Comparison of ENCODE assay signal across 7 cellular contexts in the genomic region with DNA sequence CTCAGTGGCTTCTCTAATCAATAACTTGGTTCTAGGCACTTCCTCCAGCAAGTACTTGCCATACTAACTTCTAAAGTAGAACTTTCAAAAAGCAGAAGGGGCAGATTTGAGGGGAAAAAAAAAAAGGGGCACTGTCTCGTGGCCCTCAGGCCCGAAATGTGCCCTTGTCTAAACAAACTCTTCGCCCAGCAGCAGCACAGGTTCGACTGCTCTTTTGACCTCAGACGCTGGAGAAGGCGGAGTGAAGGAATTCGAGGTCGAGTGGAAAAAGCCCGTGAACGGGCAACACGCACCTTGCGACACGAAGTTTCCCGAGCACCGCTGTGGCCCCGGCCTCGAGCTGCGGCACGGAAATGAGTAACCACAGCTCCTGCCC. TPM values are rescaled to one million over a fixed set of nuclear protein-coding genes. Genes with fewer than 3 reads are reported as not detected.
DNase-seq lines count a peak whose midpoint lies in the region; ATAC-seq, FAIRE-seq and TF ChIP-seq lines count a peak whose summit lies in the region.

No MANE protein-coding gene starts in this region.

- ATAC-seq in GM19324 (IDR thresholded peaks at IDR 0.05; ENCODE audit: low FRiP score, unreplicated experiment) = peak; percentile 16
- ATAC-seq in activated T-helper 17 cell treated with anti-CD3 and anti-CD28 coated beads, Interleukin-2, amount 50 U/mL, for 72 hours (replicated peaks) = peak; percentile 18

- TF ChIP-seq CTCF in kidney (IDR thresholded peaks at IDR 0.05; ENCODE audit: borderline replicate concordance, extremely low read depth, insufficient read depth) (no peak), stomach (IDR thresholded peaks at IDR 0.05) (no peak)

- intact Hi-C loops in kidney (cut with DNase I) (no loop called here), stomach (cut with DNase I; ENCODE audit: low total_unique reads) (no loop called here)

- peaks cover 9% of the 10 kb centered on the region for H3K4me1 Mint-ChIP-seq in activated T-helper 17 cell treated with anti-CD3 and anti-CD28 coated beads, Interleukin-2, amount 50 U/mL, for 72 hours

- H3K4me3 ChIP-seq in kidney (ENCODE audit: low read length in 2 of 2) (peak overlapping the region; percentile 87 to 89), stomach (peak overlapping the region; percentile 82 to 97 (median 90))

- WGBS in stomach, 5 donors = 0 to 4% (median 1%) methylated on average over 19 of the region's 19 CpGs

- peak overlapping the region; percentile 91 to 92 for H3K27ac ChIP-seq in kidney (ENCODE audit: low read depth in 2 of 2, low read length in 2 of 2)
- H3K27ac ChIP-seq in stomach = peak overlapping the region; percentile 92 to 96 (median 93)

- TF ChIP-seq EP300 in stomach (IDR thresholded peaks at IDR 0.05) = no peak

- H3K9me3 ChIP-seq in kidney (ENCODE audit: control insufficient read depth in 1 of 2, low read length in 2 of 2) (no peaks in the 10 kb centered on the region), stomach (no peaks in the 10 kb centered on the region)

- H3K36me3 ChIP-seq in kidney (ENCODE audit: control insufficient read depth in 1 of 2, insufficient read depth in 2 of 2, low read length in 2 of 2) (peaks cover 2 to 24% of the 10 kb centered on the region in 2 donors), stomach (peaks cover 18 to 32% (median 25%) of the 10 kb centered on the region in 4 donors)

- TF ChIP-seq POLR2A in stomach (IDR thresholded peaks at IDR 0.05) = no peak

- peaks cover 59% of the 10 kb centered on the region for H3K36me3 Mint-ChIP-seq in activated T-helper 17 cell treated with anti-CD3 and anti-CD28 coated beads, Interleukin-2, amount 50 U/mL, for 72 hours (ENCODE audit: low read depth)

- peak overlapping the region; percentile 73 to 83 for H3K9ac ChIP-seq in kidney (ENCODE audit: low read length in 2 of 2)

- H3K27me3 ChIP-seq in stomach = no peaks in the 10 kb centered on the region

- H3K9me3 Mint-ChIP-seq in activated T-helper 17 cell treated with anti-CD3 and anti-CD28 coated beads, Interleukin-2, amount 50 U/mL, for 72 hours = no peaks in the 10 kb centered on the region

- no peaks in the 10 kb centered on the region for H3K27me3 Mint-ChIP-seq in activated T-helper 17 cell treated with anti-CD3 and anti-CD28 coated beads, Interleukin-2, amount 50 U/mL, for 72 hours

- H3K4me3 Mint-ChIP-seq in activated T-helper 17 cell treated with anti-CD3 and anti-CD28 coated beads, Interleukin-2, amount 50 U/mL, for 72 hours = peak overlapping the region; percentile 97

- no peak for FAIRE-seq in kidney (lab: Jason Lieb, UNC)

- H3K27ac Mint-ChIP-seq in activated T-helper 17 cell treated with anti-CD3 and anti-CD28 coated beads, Interleukin-2, amount 50 U/mL, for 72 hours = peak overlapping the region; percentile 94

- DNase-seq in HK-2 (ENCODE audit: unreplicated experiment) = peak; percentile 60
- DNase-seq in kidney = no peak
- DNase-seq in stomach = peak; percentile 51
- no peak for DNase-seq in SW480 (ENCODE audit: low spot score)
- no peak for DNase-seq in NCI-H2196 treated with DMSO at 0.1 percent for 48 hours (lab: John Stamatoyannopoulos, UW; ENCODE audit: unreplicated experiment)

- peaks cover 10 to 21% of the 10 kb centered on the region in 2 donors for H3K4me1 ChIP-seq in kidney (ENCODE audit: control insufficient read depth in 1 of 2, insufficient read depth in 1 of 2, low read depth in 1 of 2, low read length in 2 of 2)
- H3K4me1 ChIP-seq in stomach = peaks cover 23 to 67% (median 44%) of the 10 kb centered on the region in 4 donors

RNA-seq across cellular contexts. Expression of a gene that starts 0.7 kb away (rescaled TPM):
- total RNA-seq in activated T-helper 17 cell treated with anti-CD3 and anti-CD28 coated beads, Interleukin-2, amount 50 U/mL, for 72 hours = 10 to 100 TPM; 56.3 to 92.5 TPM
- total RNA-seq in kidney (27.4 TPM), stomach (10 to 100 TPM in 4 of 5 donors, not detected in 1; 11.4 to 53.6 (median 19.6) TPM)
- polyA plus RNA-seq in kidney (ENCODE audit: insufficient read depth, low read depth, low replicate concordance) (84.9 TPM), stomach (10 to 100 TPM; 20.5 to 33.6 (median 25.5) TPM)

RNA-seq across cellular contexts. Expression of a gene that starts 24.0 kb away (rescaled TPM):
- 10 to 100 TPM in 1 of 2 donors, 1 to 10 TPM in 1; 8.5 to 13.0 TPM for total RNA-seq in activated T-helper 17 cell treated with anti-CD3 and anti-CD28 coated beads, Interleukin-2, amount 50 U/mL, for 72 hours
- 30.5 TPM for total RNA-seq in kidney
- 14.2 TPM for polyA plus RNA-seq in kidney (ENCODE audit: insufficient read depth, low read depth, low replicate concordance)
- total RNA-seq in stomach = 10 to 100 TPM in 4 of 5 donors, 1 to 10 TPM in 1; 1.2 to 73.7 (median 19.3) TPM
- 10 to 100 TPM in 2 of 3 donors, 1 to 10 TPM in 1; 9.0 to 13.9 (median 12.5) TPM for polyA plus RNA-seq in stomach

Comparison
In these comparisons a context has a peak if more than half of its experiments do, and no peak if none do; other contexts are left out.
1. DNase-seq: peak in HK-2 (single experiment) and stomach (single experiment); none in kidney (single experiment), SW480 (single experiment) and NCI-H2196 treated with DMSO at 0.1 percent for 48 hours (single experiment).